ENCODE assay signal across 12 cellular contexts in the genomic region with DNA sequence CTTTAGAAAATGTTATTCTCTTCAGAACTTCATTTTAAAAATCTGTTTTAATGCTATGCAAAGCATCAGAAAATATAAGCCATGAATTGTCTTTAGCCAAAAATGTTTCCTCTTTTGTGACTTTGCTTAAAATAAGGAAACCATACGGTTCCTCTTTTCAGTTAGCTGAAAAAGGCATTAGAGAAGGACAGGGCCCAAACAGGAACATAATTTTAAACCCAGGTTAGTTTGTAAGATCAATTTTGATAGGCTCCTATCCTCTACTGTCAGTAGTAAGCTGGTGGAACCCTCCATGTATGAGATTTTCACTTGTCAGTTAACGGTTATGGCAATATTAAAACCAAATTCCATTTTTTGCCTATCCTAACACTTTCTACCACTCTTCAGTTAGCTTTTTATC. TPM values are rescaled to one million over a fixed set of nuclear protein-coding genes. Genes with fewer than 3 reads are reported as not detected.
DNase-seq lines count a peak whose midpoint lies in the region; ATAC-seq and TF ChIP-seq lines count a peak whose summit lies in the region.
"Had no signal": no experiment of that assay in that cellular context is flagged by ENCODE, and none has a peak within 500 bp of the region (broad histone marks: within the 10 kb centered on the region; RNA-seq: fewer than 3 reads in every experiment).

No MANE protein-coding gene starts in this region.

- peaks cover 90% of the 10 kb centered on the region for H3K79me2 ChIP-seq in OCI-LY3 (ENCODE audit: low read length)

- peaks cover 35% of the 10 kb centered on the region for H3K36me3 ChIP-seq in OCI-LY3 (replicated peaks; ENCODE audit: low read depth, low read length)
- peaks cover 0 to 8% (median 2%) of the 10 kb centered on the region in 4 donors for H3K36me3 ChIP-seq in esophagus muscularis mucosa
- H3K36me3 ChIP-seq in upper lobe of right lung, result no peaks in the 10 kb centered on the region
- no peaks in the 10 kb centered on the region for H3K36me3 ChIP-seq in ovary

- 75% methylated on average over 2 of the region's 2 CpGs for WGBS in esophagus muscularis mucosa
- WGBS in ovary, 3 donors, result 93 to 95% (median 94%) methylated on average over 2 of the region's 2 CpGs

- peak; percentile 32 for ATAC-seq in Right ventricle myocardium superior (ENCODE audit: poor library complexity)
- peak; percentile 74 for ATAC-seq in upper lobe of right lung
- ATAC-seq in HG03432 (IDR thresholded peaks at IDR 0.05; ENCODE audit: unreplicated experiment), result no peak
- ATAC-seq: psoas muscle had no signal

- peak overlapping the region; percentile 97 for H3K9ac ChIP-seq in OCI-LY3 (ENCODE audit: low read length)

- no peak for DNase-seq in Right ventricle myocardium superior
- no peak for DNase-seq in cardiac septum (ENCODE audit: low spot score)
- DNase-seq in esophagus muscularis mucosa (ENCODE audit: extremely low spot score), result no peak
- no peak for DNase-seq in upper lobe of right lung
- no peak for DNase-seq in ovary
- no peak for DNase-seq in NCI-H446 (lab: John Stamatoyannopoulos, UW)
- DNase-seq: NCI-H345, psoas muscle had no signal

- H3K27me3 ChIP-seq in OCI-LY3 (ENCODE audit: low read depth, low read length) (no peaks in the 10 kb centered on the region), esophagus muscularis mucosa (no peaks in the 10 kb centered on the region), upper lobe of right lung (no peaks in the 10 kb centered on the region), ovary (no peaks in the 10 kb centered on the region)

- peaks cover 19% of the 10 kb centered on the region; the same call in 1 of the 2 replicates for H4K20me1 ChIP-seq in OCI-LY3 (ENCODE audit: insufficient read depth, low read length)

- TF ChIP-seq CTCF in OCI-LY3 (IDR thresholded peaks at IDR 0.05; ENCODE audit: low read depth, low read length) (no peak), esophagus muscularis mucosa (IDR thresholded peaks at IDR 0.05) (no peak), upper lobe of right lung (IDR thresholded peaks at IDR 0.05) (no peak), ovary (IDR thresholded peaks at IDR 0.05) (no peak)

- peak overlapping the region; percentile 96 for H3K4me2 ChIP-seq in OCI-LY3 (ENCODE audit: low read length)

- H2AFZ ChIP-seq in OCI-LY3 (ENCODE audit: low read depth, low read length), result no peak overlapping the region

- TF ChIP-seq POLR2A in esophagus muscularis mucosa (IDR thresholded peaks at IDR 0.05; ENCODE audit: low read depth) (no peak), ovary (IDR thresholded peaks at IDR 0.05) (no peak)

- H3K4me3 ChIP-seq in OCI-LY3 (ENCODE audit: low read length) (peak overlapping the region; percentile 82), esophagus muscularis mucosa (no peak overlapping the region), upper lobe of right lung (peak overlapping the region; percentile 39), ovary (no peak overlapping the region)
- H3K4me3 ChIP-seq: psoas muscle had no signal

- H3K9me3 ChIP-seq in OCI-LY3 (ENCODE audit: insufficient read depth, low read length), result no peaks in the 10 kb centered on the region
- H3K9me3 ChIP-seq in esophagus muscularis mucosa, result no peaks in the 10 kb centered on the region
- no peaks in the 10 kb centered on the region for H3K9me3 ChIP-seq in upper lobe of right lung
- H3K9me3 ChIP-seq in ovary, result no peaks in the 10 kb centered on the region
- H3K9me3 ChIP-seq: psoas muscle had no signal

- intact Hi-C loops in Right ventricle myocardium superior (cut with DNase I) (no loop called here), cardiac septum (cut with DNase I) (no loop called here), esophagus muscularis mucosa (cut with DNase I) (no loop called here), upper lobe of right lung (cut with DNase I) (no loop called here), ovary (cut with DNase I) (no loop called here)

- TF ChIP-seq EP300 in esophagus muscularis mucosa (IDR thresholded peaks at IDR 0.05) (no peak), ovary (IDR thresholded peaks at IDR 0.05) (no peak)

- H3K27ac ChIP-seq in OCI-LY3 (ENCODE audit: low read length), result peak overlapping the region; percentile 98
- peak overlapping the region in 3 of 4 donors; percentile 2 to 20 (median 11) for H3K27ac ChIP-seq in esophagus muscularis mucosa (replicated peaks in 1 of 4)
- peak overlapping the region; percentile 81 for H3K27ac ChIP-seq in upper lobe of right lung
- H3K27ac ChIP-seq in ovary, result no peak overlapping the region
- H3K27ac ChIP-seq: C4-2B, psoas muscle, VCaP had no signal

- H3K4me1 ChIP-seq in OCI-LY3 (ENCODE audit: low read length) (peaks cover 62% of the 10 kb centered on the region), esophagus muscularis mucosa (no peaks in the 10 kb centered on the region), upper lobe of right lung (no peaks in the 10 kb centered on the region), ovary (ENCODE audit: insufficient read depth) (no peaks in the 10 kb centered on the region)
- H3K4me1 ChIP-seq: psoas muscle had no signal

RNA-seq across cellular contexts. Expression of gene EVI2B, which starts 4.3 kb away (rescaled TPM):
- total RNA-seq in Right ventricle myocardium superior (2.9 TPM), cardiac septum (2.0 TPM), esophagus muscularis mucosa (10 to 100 TPM in 2 of 4 donors, 1 to 10 TPM in 2; 4.3 to 14.2 (median 7.9) TPM), upper lobe of right lung (87.9 TPM), ovary (1 to 10 TPM; 1.7 to 6.1 (median 3.0) TPM)
- 10 to 100 TPM in 1 of 2 donors, 1 to 10 TPM in 1; 2.0 to 31.9 TPM for polyA plus RNA-seq in ovary

RNA-seq across cellular contexts. Expression of gene EVI2A, which starts 11.9 kb away (rescaled TPM):
- 2.2 TPM for total RNA-seq in Right ventricle myocardium superior
- total RNA-seq in cardiac septum, result 2.2 TPM
- total RNA-seq in esophagus muscularis mucosa, result 10 to 100 TPM in 1 of 4 donors, 1 to 10 TPM in 3; 2.5 to 10.6 (median 4.3) TPM
- 38.2 TPM for total RNA-seq in upper lobe of right lung
- total RNA-seq in ovary, result 1 to 10 TPM; 1.5 to 6.1 (median 3.1) TPM
- 1 to 10 TPM; 2.5 to 7.1 TPM for polyA plus RNA-seq in ovary

RNA-seq across cellular contexts. Expression of gene OMG, which starts 12.5 kb away (rescaled TPM):
- not detected for total RNA-seq in Right ventricle myocardium superior
- 0.62 TPM for total RNA-seq in cardiac septum
- 1 to 10 TPM in 1 of 4 donors, under 1 TPM in 1, not detected in 2; 0.66 to 1.1 TPM for total RNA-seq in esophagus muscularis mucosa
- 10.3 TPM for total RNA-seq in upper lobe of right lung
- 1 to 10 TPM in 2 of 7 donors, not detected in 5; 1.1 to 2.2 TPM for total RNA-seq in ovary
- polyA plus RNA-seq in ovary, result 1 to 10 TPM in 1 of 2 donors, under 1 TPM in 1; 0.28 to 1.9 TPM
- total RNA-seq: psoas muscle had no signal

Comparison
In these comparisons a context has a peak if more than half of its experiments do, and no peak if none do; other contexts are left out.
1. H3K27ac ChIP-seq: peak in OCI-LY3 (single experiment), esophagus muscularis mucosa (3 of 4) and upper lobe of right lung (single experiment); none in ovary (0 of 2).
2. H3K4me3 ChIP-seq: peak in OCI-LY3 (single experiment) and upper lobe of right lung (single experiment); none in esophagus muscularis mucosa (0 of 4) and ovary (single experiment).